9 cellular contexts compared by ENCODE assay signal in the genomic region with DNA sequence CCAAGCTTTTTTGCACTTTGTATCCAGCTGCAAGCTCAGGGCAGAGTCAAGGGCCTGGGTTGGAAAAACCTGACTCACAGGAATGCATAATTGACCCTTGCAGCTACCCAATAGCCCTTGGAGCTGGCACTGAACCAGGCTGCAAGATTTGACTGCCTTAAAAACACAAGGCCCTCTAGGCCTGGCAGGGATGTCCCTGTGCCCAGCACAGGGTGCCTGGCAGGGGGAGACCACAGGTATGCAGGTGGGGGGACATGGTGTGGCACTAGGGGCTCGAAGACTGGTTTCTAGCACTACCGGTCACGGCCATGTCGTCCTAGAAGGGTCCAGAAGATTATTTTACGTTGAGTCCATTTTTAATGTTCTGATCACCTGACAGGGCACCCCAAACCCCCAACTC. TPM values are rescaled to one million over a fixed set of nuclear protein-coding genes. Genes with fewer than 3 reads are reported as not detected.
A peak's percentile ranks its signal among the peaks of the same experiment; 100 is the strongest.
DNase-seq lines count a peak whose midpoint lies in the region; ATAC-seq and TF ChIP-seq lines count a peak whose summit lies in the region.
"Had no signal": no experiment of that assay in that cellular context is flagged by ENCODE, and none has a peak within 500 bp of the region (broad histone marks: within the 10 kb centered on the region; RNA-seq: fewer than 3 reads in every experiment).

No MANE protein-coding gene starts in this region.

- peaks cover 56% of the 10 kb centered on the region for H3K36me3 Mint-ChIP-seq in CD4-positive, alpha-beta T cell (ENCODE audit: low read depth)
- peaks cover 14% of the 10 kb centered on the region for H3K36me3 Mint-ChIP-seq in osteocyte (ENCODE audit: unreplicated experiment)

- no peak for DNase-seq in CD4-positive, alpha-beta T cell
- peak; percentile 38 for DNase-seq in PC-3
- peak; percentile 44 for DNase-seq in epithelial cell of proximal tubule (ENCODE audit: low read depth)
- DNase-seq in osteocyte (ENCODE audit: extremely low spot score, unreplicated experiment) = no peak
- DNase-seq in NCI-H1436 (lab: John Stamatoyannopoulos, UW) = no peak
- no peak for DNase-seq in GM10248 (ENCODE audit: extremely low spot score)

- no peaks in the 10 kb centered on the region for H3K79me2 ChIP-seq in PC-3 (ENCODE audit: low read length)

- no peak overlapping the region for H3K4me3 Mint-ChIP-seq in CD4-positive, alpha-beta T cell
- H3K4me3 Mint-ChIP-seq in osteocyte (ENCODE audit: unreplicated experiment) = no peak overlapping the region

- no peaks in the 10 kb centered on the region for H3K9me3 ChIP-seq in CD4-positive, alpha-beta T cell (ENCODE audit: control insufficient read depth, low read length)
- H3K9me3 ChIP-seq in PC-3 (ENCODE audit: low read length) = no peaks in the 10 kb centered on the region

- no peaks in the 10 kb centered on the region for H3K4me1 ChIP-seq in PC-3 (ENCODE audit: insufficient read depth, low read length)

- no peak overlapping the region for H2AFZ ChIP-seq in PC-3 (ENCODE audit: low read length)

- no peak for ATAC-seq in CD4-positive, alpha-beta T cell (ENCODE audit: poor library complexity)
- ATAC-seq in PC-3 = peak; percentile 27
- no peak for ATAC-seq in HG02840 (IDR thresholded peaks at IDR 0.05; ENCODE audit: low FRiP score, unreplicated experiment)
- ATAC-seq in GM19351 (IDR thresholded peaks at IDR 0.05; ENCODE audit: unreplicated experiment) = no peak

- H4K20me1 ChIP-seq in PC-3 (ENCODE audit: low read length) = no peaks in the 10 kb centered on the region

- H3K4me3 ChIP-seq in PC-3 (ENCODE audit: low read length) = no peak overlapping the region
- no peak overlapping the region for H3K4me3 ChIP-seq in epithelial cell of proximal tubule (ENCODE audit: low read depth, low read length)

- no peaks in the 10 kb centered on the region for H3K27me3 ChIP-seq in CD4-positive, alpha-beta T cell (ENCODE audit: control insufficient read depth, insufficient read depth, low read length)
- H3K27me3 ChIP-seq in PC-3 (ENCODE audit: low read length) = no peaks in the 10 kb centered on the region

- H3K4me1 Mint-ChIP-seq in CD4-positive, alpha-beta T cell (ENCODE audit: low read depth) = no peaks in the 10 kb centered on the region
- peaks cover 21% of the 10 kb centered on the region for H3K4me1 Mint-ChIP-seq in osteocyte (ENCODE audit: unreplicated experiment)

- H3K27ac Mint-ChIP-seq in CD4-positive, alpha-beta T cell = peak overlapping the region; percentile 69
- H3K27ac Mint-ChIP-seq in osteocyte (ENCODE audit: unreplicated experiment) = peak overlapping the region; percentile 38
- H3K27ac Mint-ChIP-seq: activated T-helper 2 cell treated with anti-CD3 and anti-CD28 coated beads, Interferon-gamma antibody, Interleukin-2, Interleukin-4, amounts not matched to agents 10 μg/mL and 5 μg/mL and 100 μg/mL, durations not matched to agents 14 hours and 24 hours and 36 hours had no signal

- no peak for TF ChIP-seq CTCF in CD4-positive, alpha-beta T cell (IDR thresholded peaks at IDR 0.05)
- TF ChIP-seq CTCF in PC-3 (conservative IDR thresholded peaks at IDR 0.05; ENCODE audit: low read depth, low read length) (no peak), epithelial cell of proximal tubule (conservative IDR thresholded peaks at IDR 0.05; ENCODE audit: low read depth, low read length) (no peak), osteocyte (IDR thresholded peaks at IDR 0.05) (no peak), GM10248 (IDR thresholded peaks at IDR 0.05; ENCODE audit: control extremely low read depth, extremely low read depth, low read depth, missing control alignments) (no peak)

- BruUV-seq in PC-3 (replicated peaks; lab: Mats Ljungman, UMichigan) = no TSS peak

- no peaks in the 10 kb centered on the region for H3K9me2 ChIP-seq in PC-3 (replicated peaks; ENCODE audit: low read length)

- no peaks in the 10 kb centered on the region for H3K27me3 Mint-ChIP-seq in CD4-positive, alpha-beta T cell
- H3K27me3 Mint-ChIP-seq in osteocyte (ENCODE audit: unreplicated experiment) = no peaks in the 10 kb centered on the region

- H3K9ac ChIP-seq in PC-3 (ENCODE audit: low read length) = no peak overlapping the region

- H3K36me3 ChIP-seq in PC-3 (ENCODE audit: low read depth, low read length) = no peaks in the 10 kb centered on the region

- CTCF ChIA-PET in CD4-positive, alpha-beta T cell (lab: Charles Lee) = interaction anchor here (1.8 kb wide), 1 partner anchor 81 kb away, joined by 5 read pairs; a partner anchor contains a TSS
- CTCF ChIA-PET in PC-3 (lab: Charles Lee) = no interaction called here
- CTCF ChIA-PET in GM10248 (lab: Yijun Ruan, JAX) = no interaction called here

- no peak overlapping the region for H3K4me2 ChIP-seq in PC-3 (ENCODE audit: low read length)

- POLR2A ChIA-PET in CD4-positive, alpha-beta T cell (lab: Charles Lee) = interaction anchor here (0.9 to 2.4 kb wide), 3 partner anchors 25 to 81 kb away, joined by 3 to 11 read pairs (median 3); a partner anchor contains a TSS
- POLR2A ChIA-PET in PC-3 (lab: Charles Lee; ENCODE audit: unreplicated experiment) = interaction anchor here (0.5 kb wide), 1 partner anchor 34 kb away, joined by 12 read pairs; no protein-coding TSS in a partner anchor
- POLR2A ChIA-PET in GM10248 (lab: Yijun Ruan, JAX) = no interaction called here

- intact Hi-C loops in CD4-positive, alpha-beta T cell (cut with DNase I, micrococcal nuclease) = no loop called here
- intact Hi-C loops in PC-3 (cut with micrococcal nuclease) = no loop called here

- H3F3A ChIP-seq in PC-3 (ENCODE audit: low read length, unreplicated experiment) = no peaks in the 10 kb centered on the region

- H3K9me3 Mint-ChIP-seq in CD4-positive, alpha-beta T cell = no peaks in the 10 kb centered on the region
- H3K9me3 Mint-ChIP-seq in osteocyte (ENCODE audit: unreplicated experiment) = no peaks in the 10 kb centered on the region
- H3K9me3 Mint-ChIP-seq: activated T-helper 2 cell treated with anti-CD3 and anti-CD28 coated beads, Interferon-gamma antibody, Interleukin-2, Interleukin-4, amounts not matched to agents 10 μg/mL and 5 μg/mL and 100 μg/mL, durations not matched to agents 14 hours and 24 hours and 36 hours had no signal

- H3K27ac ChIP-seq in CD4-positive, alpha-beta T cell (ENCODE audit: low read depth, low read length) = peak overlapping the region; percentile 48
- no peak overlapping the region for H3K27ac ChIP-seq in PC-3 (ENCODE audit: low read length)

RNA-seq across cellular contexts. Expression of a gene that starts 30.2 kb away (rescaled TPM):
- 100 to 1,000 TPM; 220 to 227 TPM for total RNA-seq in CD4-positive, alpha-beta T cell
- 48.5 and 67.1 TPM in 2 replicates for total RNA-seq in PC-3 (2014; rRNA removed)
- 56.6 and 59.0 TPM in 2 replicates for total RNA-seq in epithelial cell of proximal tubule
- total RNA-seq in osteocyte = 96.5 and 110 TPM in 2 replicates

RNA-seq across cellular contexts. Expression of a gene that starts 36.7 kb away (rescaled TPM):
- total RNA-seq in CD4-positive, alpha-beta T cell = 1 to 10 TPM; 1.1 to 1.6 TPM
- total RNA-seq in PC-3 (2014; rRNA removed) = 0.98 and 1.8 TPM in 2 replicates
- total RNA-seq in epithelial cell of proximal tubule = 3.9 and 4.4 TPM in 2 replicates
- 20.6 and 21.1 TPM in 2 replicates for total RNA-seq in osteocyte

RNA-seq across cellular contexts. Expression of a gene that starts 42.0 kb away (rescaled TPM):
- not detected for total RNA-seq in CD4-positive, alpha-beta T cell
- total RNA-seq in PC-3 (2014; rRNA removed) (not detected in 2 replicates), epithelial cell of proximal tubule (not detected in 2 replicates), osteocyte (0.76 and 1.5 TPM in 2 replicates)
- total RNA-seq: activated T-helper 2 cell treated with anti-CD3 and anti-CD28 coated beads, Interferon-gamma antibody, Interleukin-2, Interleukin-4, amounts not matched to agents 10 μg/mL and 5 μg/mL and 100 μg/mL, durations not matched to agents 14 hours and 24 hours and 36 hours had no signal

Comparison
In these comparisons a context has a peak if more than half of its experiments do, and no peak if none do; other contexts are left out.
1. DNase-seq: peak in PC-3 (single experiment) and epithelial cell of proximal tubule (single experiment); none in CD4-positive, alpha-beta T cell (0 of 10), osteocyte (single experiment), NCI-H1436 (single experiment) and GM10248 (single experiment).